Comparison of ENCODE assay signal across 9 cellular contexts in genomic region chr9:22447607-22448305, GRCh38. TPM values are rescaled to one million over a fixed set of nuclear protein-coding genes. Genes with fewer than 3 reads are reported as not detected.
DNase-seq lines count a peak whose midpoint lies in the region; ATAC-seq and TF ChIP-seq lines count a peak whose summit lies in the region.
"Had no signal": no experiment of that assay in that cellular context is flagged by ENCODE, and none has a peak within 500 bp of the region (broad histone marks: within the 10 kb centered on the region; RNA-seq: fewer than 3 reads in every experiment).

No MANE protein-coding gene starts in this region.

- no peak for TF ChIP-seq POLR2A in uterus (IDR thresholded peaks at IDR 0.05)

- peak overlapping the region; percentile 66 for H3K4me3 ChIP-seq in cardiac muscle cell
- H3K4me3 ChIP-seq in ectodermal cell (ENCODE audit: insufficient read depth, low read depth, low read length), result peak overlapping the region; percentile 75
- H3K4me3 ChIP-seq in mucosa of descending colon, result peak overlapping the region; percentile 40
- peak overlapping the region; percentile 52 to 65 for H3K4me3 ChIP-seq in uterus

- 15 to 16% methylated on average over 17 of the region's 17 CpGs for WGBS in ectodermal cell, 2 experiments

- POLR2A ChIA-PET in GM10248 (lab: Yijun Ruan, JAX), result no interaction called here

- H3K36me3 ChIP-seq in cardiac muscle cell (no peaks in the 10 kb centered on the region), ectodermal cell (ENCODE audit: control insufficient read depth, insufficient read depth, low read length) (no peaks in the 10 kb centered on the region), mucosa of descending colon (ENCODE audit: low read depth) (no peaks in the 10 kb centered on the region), uterus (no peaks in the 10 kb centered on the region)

- ATAC-seq in left ventricle myocardium superior (no peak), mucosa of descending colon (peak; percentile 50), sciatic nerve (no peak), HG03432 (IDR thresholded peaks at IDR 0.05; ENCODE audit: unreplicated experiment) (no peak)

- TF ChIP-seq CTCF in cardiac muscle cell (IDR thresholded peaks at IDR 0.05; ENCODE audit: low read depth, low read length) (no peak), mucosa of descending colon (IDR thresholded peaks at IDR 0.05) (no peak), uterus (IDR thresholded peaks at IDR 0.05) (no peak), GM10248 (IDR thresholded peaks at IDR 0.05; ENCODE audit: control extremely low read depth, extremely low read depth, low read depth, missing control alignments) (no peak)

- H3K27me3 ChIP-seq in cardiac muscle cell (no peaks in the 10 kb centered on the region), ectodermal cell (ENCODE audit: control insufficient read depth, insufficient read depth, low read length, poor library complexity, severe bottlenecking) (peaks cover 31% of the 10 kb centered on the region), uterus (peaks cover 0 to 6% of the 10 kb centered on the region in 2 donors)

- H3K9me3 ChIP-seq in cardiac muscle cell (ENCODE audit: low read depth) (no peaks in the 10 kb centered on the region), ectodermal cell (ENCODE audit: control insufficient read depth, low read length) (no peaks in the 10 kb centered on the region), mucosa of descending colon (no peaks in the 10 kb centered on the region), uterus (no peaks in the 10 kb centered on the region)

- peaks cover 12% of the 10 kb centered on the region for H3K4me1 ChIP-seq in cardiac muscle cell (ENCODE audit: low read depth)
- no peaks in the 10 kb centered on the region for H3K4me1 ChIP-seq in ectodermal cell (ENCODE audit: control insufficient read depth, insufficient read depth, low read length)
- no peaks in the 10 kb centered on the region for H3K4me1 ChIP-seq in mucosa of descending colon (ENCODE audit: low read depth)
- no peaks in the 10 kb centered on the region for H3K4me1 ChIP-seq in uterus

- DNase-seq in cardiac muscle cell (ENCODE audit: low read depth in 1 of 2, low spot score in 1 of 2) (peak in 1 of 2 donors; percentile 25), left ventricle myocardium superior (no peak), mucosa of descending colon (peak in 2 of 3 donors; percentile 34 to 43), uterus (no peak), sciatic nerve (ENCODE audit: low spot score) (no peak), GM10248 (ENCODE audit: extremely low spot score) (no peak)
- DNase-seq: DND-41 had no signal

- peak overlapping the region; percentile 89 for H3K27ac ChIP-seq in cardiac muscle cell
- H3K27ac ChIP-seq in ectodermal cell (ENCODE audit: insufficient read depth, low read depth, low read length, poor library complexity, severe bottlenecking), result no peak overlapping the region
- H3K27ac ChIP-seq in uterus, result peak overlapping the region; percentile 73 to 82

- intact Hi-C loops in left ventricle myocardium superior (cut with micrococcal nuclease), result no loop called here
- intact Hi-C loops in mucosa of descending colon (cut with DNase I, micrococcal nuclease), result no loop called here
- intact Hi-C loops in uterus (cut with DNase I; ENCODE audit: low total_unique reads), result no loop called here
- intact Hi-C loops in sciatic nerve (cut with DNase I), result no loop called here

- CTCF ChIA-PET in GM10248 (lab: Yijun Ruan, JAX), result interaction anchor here (0.9 to 2.6 kb wide), 3 partner anchors 14 to 634 kb away, joined by 3 to 9 read pairs (median 3); no protein-coding TSS in a partner anchor

RNA-seq across cellular contexts. Expression of gene DMRTA1, which starts 1.1 kb away (rescaled TPM):
- 3.8 and 4.8 TPM in 2 replicates for total RNA-seq in cardiac muscle cell
- 2.8 and 3.0 TPM in 2 replicates for polyA plus RNA-seq in cardiac muscle cell
- total RNA-seq in left ventricle myocardium superior, result 0.77 TPM
- 3.7 TPM for polyA plus RNA-seq in ectodermal cell (2013, experiment 1 of 4)
- 10.3 TPM for polyA plus RNA-seq in ectodermal cell (2013, experiment 2 of 4)
- 3.2 TPM for polyA plus RNA-seq in ectodermal cell (2013, experiment 3 of 4)
- 5.3 TPM for polyA plus RNA-seq in ectodermal cell (2013, experiment 4 of 4)
- 1 to 10 TPM; 1.0 to 1.3 (median 1.2) TPM for total RNA-seq in mucosa of descending colon
- total RNA-seq in uterus, result 10 to 100 TPM in 1 of 4 donors, 1 to 10 TPM in 1, under 1 TPM in 2; 0.29 to 11.0 (median 1.0) TPM
- total RNA-seq in sciatic nerve, result 0.53 TPM

Comparison
In these comparisons a context has a peak if more than half of its experiments do, and no peak if none do; other contexts are left out.
1. DNase-seq: peak in mucosa of descending colon (2 of 3); none in left ventricle myocardium superior (single experiment), uterus (0 of 2), sciatic nerve (single experiment) and GM10248 (single experiment).
2. Peak in every context shown above with its lines, with median percentiles within 50 percentile points of each other: H3K4me3 ChIP-seq.